Comparison of ENCODE assay signal across 11 cellular contexts in the genomic region with DNA sequence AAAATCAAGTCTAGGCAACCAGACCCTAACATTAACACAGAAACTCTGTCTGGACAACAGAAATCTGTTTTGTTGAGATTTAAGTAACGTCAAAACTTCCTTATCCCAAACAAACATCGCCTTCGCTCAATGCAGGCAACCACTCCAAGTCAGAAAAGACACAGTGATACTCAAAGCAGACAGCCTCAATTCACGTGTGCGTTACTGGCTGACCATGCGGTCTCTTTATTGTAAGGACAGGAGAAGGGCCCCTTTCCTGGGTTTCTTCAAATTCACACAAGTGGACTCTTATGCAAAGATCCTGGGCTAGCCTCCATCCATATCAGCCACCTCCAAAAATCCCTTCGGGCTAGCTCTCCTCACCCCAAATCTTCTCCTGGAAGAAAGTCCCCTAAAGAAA.
DNase-seq lines count a peak whose midpoint lies in the region; ATAC-seq and TF ChIP-seq lines count a peak whose summit lies in the region.
"Had no signal": no experiment of that assay in that cellular context is flagged by ENCODE, and none has a peak within 500 bp of the region (broad histone marks: within the 10 kb centered on the region; RNA-seq: fewer than 3 reads in every experiment).

No MANE protein-coding gene starts in this region.

- H3K36me3 ChIP-seq in PC-3 (ENCODE audit: low read depth, low read length), result peaks cover 27% of the 10 kb centered on the region
- H3K36me3 ChIP-seq in duodenal mucosa (ENCODE audit: control insufficient read depth in 1 of 2, insufficient read depth in 2 of 2, low read length in 2 of 2), result no peaks in the 10 kb centered on the region
- no peaks in the 10 kb centered on the region for H3K36me3 ChIP-seq in CD8-positive, alpha-beta T cell (ENCODE audit: insufficient read depth, low read length)
- H3K36me3 ChIP-seq: adrenal gland, tibial artery had no signal

- peaks cover 32% of the 10 kb centered on the region for H3K4me1 ChIP-seq in PC-3 (ENCODE audit: insufficient read depth, low read length)
- H3K4me1 ChIP-seq in duodenal mucosa (ENCODE audit: control insufficient read depth in 1 of 2, insufficient read depth in 2 of 2, low read length in 2 of 2), result peaks cover 29 to 31% of the 10 kb centered on the region in 2 donors
- H3K4me1 ChIP-seq in CD8-positive, alpha-beta T cell (ENCODE audit: insufficient read depth, low read length), result peaks cover 14% of the 10 kb centered on the region
- H3K4me1 ChIP-seq: parathyroid adenoma had no signal

- H3K9me2 ChIP-seq in PC-3 (replicated peaks; ENCODE audit: low read length), result no peaks in the 10 kb centered on the region

- peak overlapping the region; percentile 78 for H3K4me2 ChIP-seq in PC-3 (ENCODE audit: low read length)

- intact Hi-C loops in PC-3 (cut with micrococcal nuclease), result loop anchor here (1.0 to 10.0 kb wide), 4 partner anchors 28 to 726 kb away; partner anchors contain the start of gene CDC42EP4
- intact Hi-C loops in CD8-positive, alpha-beta T cell (cut with DNase I, micrococcal nuclease), result no loop called here

- peaks cover 34% of the 10 kb centered on the region for H3K4me1 Mint-ChIP-seq in progenitor cell of endocrine pancreas (ENCODE audit: low read depth)
- H3K4me1 Mint-ChIP-seq in CD8-positive, alpha-beta T cell (ENCODE audit: low read depth), result peaks cover 28% of the 10 kb centered on the region
- H3K4me1 Mint-ChIP-seq in effector memory CD8-positive, alpha-beta T cell (ENCODE audit: low read depth in 2 of 2), result peaks cover 8 to 12% of the 10 kb centered on the region in 2 donors

- no peak for ATAC-seq in PC-3
- no peak for ATAC-seq in CD8-positive, alpha-beta T cell
- no peak for ATAC-seq in effector memory CD8-positive, alpha-beta T cell (replicated peaks)

- no peaks in the 10 kb centered on the region for H3K27me3 ChIP-seq in PC-3 (ENCODE audit: low read length)
- H3K27me3 ChIP-seq in duodenal mucosa (ENCODE audit: control insufficient read depth in 1 of 2, insufficient read depth in 2 of 2, low read length in 2 of 2), result peaks cover 0 to 4% of the 10 kb centered on the region in 2 donors
- no peaks in the 10 kb centered on the region for H3K27me3 ChIP-seq in CD8-positive, alpha-beta T cell (ENCODE audit: insufficient read depth, low read length)

- H3K27ac ChIP-seq in PC-3 (ENCODE audit: low read length) (peak overlapping the region; percentile 91), duodenal mucosa (ENCODE audit: low read depth, low read length) (peak overlapping the region; percentile 49)
- H3K27ac ChIP-seq in CD8-positive, alpha-beta T cell (ENCODE audit: low read depth, low read length), result no peak overlapping the region
- H3K27ac ChIP-seq: adrenal gland, parathyroid adenoma, tibial artery had no signal

- peaks cover 5% of the 10 kb centered on the region for H3K36me3 Mint-ChIP-seq in progenitor cell of endocrine pancreas (ENCODE audit: insufficient read depth)
- no peaks in the 10 kb centered on the region for H3K36me3 Mint-ChIP-seq in CD8-positive, alpha-beta T cell
- H3K36me3 Mint-ChIP-seq in effector memory CD8-positive, alpha-beta T cell (ENCODE audit: insufficient read depth), result no peaks in the 10 kb centered on the region

- CTCF ChIA-PET in PC-3 (lab: Charles Lee), result interaction anchor here (0.5 to 1.6 kb wide), 10 partner anchors 8 to 379 kb away, joined by 3 to 9 read pairs (median 4); no protein-coding TSS in a partner anchor
- CTCF ChIA-PET in CD8-positive, alpha-beta T cell (lab: Charles Lee), result interaction anchor here (0.7 kb wide), 1 partner anchor 139 kb away, joined by 3 read pairs; no protein-coding TSS in a partner anchor

- H3K9me3 ChIP-seq in PC-3 (ENCODE audit: low read length), result no peaks in the 10 kb centered on the region
- H3K9me3 ChIP-seq in duodenal mucosa (ENCODE audit: control insufficient read depth in 1 of 2, low read length in 2 of 2), result no peaks in the 10 kb centered on the region
- H3K9me3 ChIP-seq in CD8-positive, alpha-beta T cell (ENCODE audit: low read length), result no peaks in the 10 kb centered on the region
- H3K9me3 ChIP-seq: adrenal gland, tibial artery had no signal

- POLR2A ChIA-PET in PC-3 (lab: Charles Lee; ENCODE audit: unreplicated experiment), result interaction anchor here (0.6 to 1.7 kb wide), 3 partner anchors 95 to 643 kb away, joined by 3 to 4 read pairs (median 3); no protein-coding TSS in a partner anchor
- POLR2A ChIA-PET in CD8-positive, alpha-beta T cell (lab: Charles Lee), result no interaction called here

- H3K79me2 ChIP-seq in PC-3 (ENCODE audit: low read length), result peaks cover 86% of the 10 kb centered on the region
- H3K79me2 ChIP-seq: parathyroid adenoma had no signal

- peak overlapping the region; percentile 95 for H3K9ac ChIP-seq in PC-3 (ENCODE audit: low read length)
- H3K9ac ChIP-seq in duodenal mucosa (ENCODE audit: low read depth in 1 of 2, low read length in 2 of 2), result peak overlapping the region; percentile 48 to 57
- H3K9ac ChIP-seq: parathyroid adenoma had no signal

- peaks cover 8% of the 10 kb centered on the region for H3F3A ChIP-seq in PC-3 (ENCODE audit: low read length, unreplicated experiment)

- H2AFZ ChIP-seq in PC-3 (ENCODE audit: low read length), result no peak overlapping the region
- H2AFZ ChIP-seq: parathyroid adenoma had no signal

- DNase-seq in NCI-H1092 treated with DMSO at 0.1 percent for 48 hours (lab: John Stamatoyannopoulos, UW) (peak; percentile 64), NCI-H1092 (lab: John Stamatoyannopoulos, UW) (no peak), PC-3 (no peak), progenitor cell of endocrine pancreas (ENCODE audit: low spot score, unreplicated experiment) (no peak), middle frontal gyrus (ENCODE audit: extremely low spot score, low spot score) (no peak)
- DNase-seq in CD8-positive, alpha-beta T cell, result no peak
- no peak for DNase-seq in effector memory CD8-positive, alpha-beta T cell
- DNase-seq: adrenal gland, tibial artery had no signal

- H3K4me3 Mint-ChIP-seq in progenitor cell of endocrine pancreas (ENCODE audit: low read depth), result peak overlapping the region; percentile 96
- no peak overlapping the region for H3K4me3 Mint-ChIP-seq in CD8-positive, alpha-beta T cell
- H3K4me3 Mint-ChIP-seq in effector memory CD8-positive, alpha-beta T cell, result no peak overlapping the region

- H3K9me3 Mint-ChIP-seq in progenitor cell of endocrine pancreas (ENCODE audit: low read depth), result no peaks in the 10 kb centered on the region
- no peaks in the 10 kb centered on the region for H3K9me3 Mint-ChIP-seq in CD8-positive, alpha-beta T cell
- no peaks in the 10 kb centered on the region for H3K9me3 Mint-ChIP-seq in effector memory CD8-positive, alpha-beta T cell

- H3K27ac Mint-ChIP-seq in progenitor cell of endocrine pancreas, result peak overlapping the region; percentile 94
- no peak overlapping the region for H3K27ac Mint-ChIP-seq in CD8-positive, alpha-beta T cell
- H3K27ac Mint-ChIP-seq in effector memory CD8-positive, alpha-beta T cell, result no peak overlapping the region

- H3K4me3 ChIP-seq in PC-3 (ENCODE audit: low read length), result peak overlapping the region; percentile 95
- peak overlapping the region; percentile 49 to 60 for H3K4me3 ChIP-seq in duodenal mucosa (ENCODE audit: low read depth in 1 of 2, low read length in 2 of 2)
- no peak overlapping the region for H3K4me3 ChIP-seq in CD8-positive, alpha-beta T cell (ENCODE audit: low read depth, low read length)
- H3K4me3 ChIP-seq: adrenal gland, tibial artery had no signal

- TF ChIP-seq CTCF in PC-3 (conservative IDR thresholded peaks at IDR 0.05; ENCODE audit: low read depth, low read length) (no peak), progenitor cell of endocrine pancreas (IDR thresholded peaks at IDR 0.05; ENCODE audit: unreplicated experiment) (no peak)
- no peak for TF ChIP-seq CTCF in CD8-positive, alpha-beta T cell (IDR thresholded peaks at IDR 0.05)

- peaks cover 4% of the 10 kb centered on the region for H3K27me3 Mint-ChIP-seq in progenitor cell of endocrine pancreas
- peaks cover 47% of the 10 kb centered on the region for H3K27me3 Mint-ChIP-seq in CD8-positive, alpha-beta T cell (ENCODE audit: low read depth)
- H3K27me3 Mint-ChIP-seq in effector memory CD8-positive, alpha-beta T cell, result peaks cover 24 to 62% of the 10 kb centered on the region in 2 donors

- H4K20me1 ChIP-seq in PC-3 (ENCODE audit: low read length), result peaks cover 73% of the 10 kb centered on the region

- no TSS peak for BruUV-seq in PC-3 (replicated peaks; lab: Mats Ljungman, UMichigan)
